Comparison of ENCODE assay signal across 27 cellular contexts in the genomic region with DNA sequence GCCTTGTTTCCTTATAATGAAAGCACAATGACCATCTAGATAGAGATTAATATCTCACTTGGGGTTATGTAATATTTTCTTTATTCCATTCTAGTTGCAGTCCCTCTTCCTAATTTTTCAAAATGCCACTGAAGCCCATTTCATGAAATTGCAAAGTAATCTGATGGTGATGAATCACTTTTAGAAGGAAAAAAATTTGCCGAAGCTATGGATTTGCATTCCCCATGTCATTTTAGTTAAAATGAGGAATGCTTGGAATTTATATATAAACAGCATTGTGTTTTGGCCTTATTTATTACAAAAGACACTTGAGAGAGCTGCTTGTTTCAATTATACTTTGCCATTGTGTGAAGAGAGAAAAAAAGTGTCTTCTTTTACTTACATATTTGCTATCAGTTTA.
"Had no signal": no experiment of that assay in that cellular context is flagged by ENCODE, and none has a peak within 500 bp of the region (broad histone marks: within the 10 kb centered on the region; RNA-seq: fewer than 3 reads in every experiment).

No MANE protein-coding gene starts in this region.

- H3K4me3 ChIP-seq: esophagus muscularis mucosa, lung, mucosa of descending colon, right lobe of liver, smooth muscle cell, stomach, thyroid gland, vagina had no signal

- H3K9ac ChIP-seq: parathyroid adenoma had no signal

- H3K27ac ChIP-seq: esophagus muscularis mucosa, neutrophil, parathyroid adenoma, right lobe of liver, stomach, thyroid gland, vagina had no signal

- ATAC-seq: left lobe of liver; mucosa of descending colon; natural killer cell treated with Interleukin-12 subunit alpha and Interleukin-12 subunit beta and Interleukin-15 and Interleukin-18, amount 100 ng/mL, for 72 hours; right lobe of liver had no signal

- H3K4me1 ChIP-seq: esophagus muscularis mucosa, parathyroid adenoma, right lobe of liver, stomach, vagina had no signal

- FAIRE-seq: frontal cortex, keratinocyte had no signal

- H3K9me3 ChIP-seq: esophagus muscularis mucosa, mucosa of descending colon, neutrophil, right lobe of liver, stomach, thyroid gland, vagina had no signal

- H3K4me3 Mint-ChIP-seq: dendritic cell treated with granulocyte-macrophage colony-stimulating factor and Interleukin-4, amounts not matched to agents 40 ng/mL and 50 ng/mL, for 4 days; memory B cell; naive B cell; natural killer cell treated with Interleukin-12 subunit alpha and Interleukin-12 subunit beta and Interleukin-15 and Interleukin-18, amount 100 ng/mL, for 72 hours; neural crest cell had no signal

- DNase-seq: effector CD8-positive, alpha-beta T cell; hypothalamus; mucosa of descending colon; naive B cell; right lobe of liver; stimulated activated CD4-positive, alpha-beta T cell treated with anti-CD3 and anti-CD28 coated beads, Interleukin-12 subunit alpha, Interleukin-12 subunit beta, amount 100 ng/mL, for 4 hours; stimulated activated CD4-positive, alpha-beta T cell treated with anti-CD3 and anti-CD28 coated beads, Interleukin-1b, Interleukin-23, amount 100 ng/mL, for 48 hours; stimulated activated CD4-positive, alpha-beta T cell treated with anti-CD3 and anti-CD28 coated beads, Interleukin-4, amount 100 ng/mL, for 1 hour; stimulated activated CD8-positive, alpha-beta memory T cell treated with anti-CD3 and anti-CD28 coated beads, Interleukin-4, amount 100 ng/mL, for 48 hours; stimulated activated naive CD4-positive, alpha-beta T cell treated with Interleukin-2 at 50 U/mL for 16 hours; stomach; thyroid gland; trophoblast cell had no signal

- H3K27me3 ChIP-seq: esophagus muscularis mucosa, neutrophil, right lobe of liver, stomach, thyroid gland, vagina had no signal

- H3K27me3 Mint-ChIP-seq: dendritic cell treated with granulocyte-macrophage colony-stimulating factor and Interleukin-4, amounts not matched to agents 40 ng/mL and 50 ng/mL, for 4 days; memory B cell; naive B cell; progenitor cell of endocrine pancreas had no signal

- H3K27ac Mint-ChIP-seq: dendritic cell treated with granulocyte-macrophage colony-stimulating factor and Interleukin-4, amounts not matched to agents 40 ng/mL and 50 ng/mL, for 4 days; memory B cell; naive B cell; natural killer cell treated with Interleukin-12 subunit alpha and Interleukin-12 subunit beta and Interleukin-15 and Interleukin-18, amount 100 ng/mL, for 72 hours; progenitor cell of endocrine pancreas had no signal

- H3K36me3 Mint-ChIP-seq: memory B cell; naive B cell; natural killer cell treated with Interleukin-12 subunit alpha and Interleukin-12 subunit beta and Interleukin-15 and Interleukin-18, amount 100 ng/mL, for 72 hours had no signal

- H3K4me1 Mint-ChIP-seq: memory B cell, naive B cell, neural crest cell had no signal

- H3K36me3 ChIP-seq: esophagus muscularis mucosa, neutrophil, right lobe of liver, stomach, thyroid gland, vagina had no signal
